11 cellular contexts compared by ENCODE assay signal in the genomic region with DNA sequence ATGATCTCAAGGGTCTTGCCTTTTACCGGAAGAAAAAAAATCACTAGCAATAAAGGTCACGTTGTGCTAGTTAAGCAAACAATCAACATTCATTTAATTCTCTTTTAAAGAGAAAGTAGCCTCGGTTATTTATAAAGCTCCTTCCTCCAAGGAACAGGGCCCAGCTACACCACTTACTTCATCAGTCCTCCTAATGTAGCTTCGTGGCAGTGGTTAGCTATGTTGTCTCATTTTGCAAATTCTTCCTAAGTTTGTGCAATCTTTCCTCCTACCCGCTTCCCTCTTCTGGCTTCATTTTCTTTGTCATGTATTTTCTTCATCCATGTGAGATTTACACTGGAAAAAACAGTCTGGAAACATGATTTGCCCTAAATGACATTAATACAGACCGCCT.
DNase-seq lines count a peak whose midpoint lies in the region; ATAC-seq and TF ChIP-seq lines count a peak whose summit lies in the region.
"Had no signal": no experiment of that assay in that cellular context is flagged by ENCODE, and none has a peak within 500 bp of the region (broad histone marks: within the 10 kb centered on the region; RNA-seq: fewer than 3 reads in every experiment).

No MANE protein-coding gene starts in this region.

- intact Hi-C loops in mucosa of descending colon (cut with DNase I, micrococcal nuclease) = no loop called here

- H3K36me3 ChIP-seq in mucosa of descending colon (ENCODE audit: low read depth) = no peaks in the 10 kb centered on the region

- peak overlapping the region; percentile 58 for H3K27ac ChIP-seq in epithelial cell of prostate

- H3K4me3 ChIP-seq in mucosa of descending colon = no peak overlapping the region

- H3K9me3 ChIP-seq in mucosa of descending colon = no peaks in the 10 kb centered on the region

- ATAC-seq in mucosa of descending colon = peak; percentile 36

- no peaks in the 10 kb centered on the region for H3K4me1 ChIP-seq in mucosa of descending colon (ENCODE audit: low read depth)

- peak; percentile 76 for DNase-seq in AG08395 (ENCODE audit: low spot score)
- peak; percentile 69 for DNase-seq in NCI-H146 treated with DMSO at 0.1 percent for 48 hours (lab: John Stamatoyannopoulos, UW; ENCODE audit: unreplicated experiment)
- DNase-seq in epithelial cell of prostate (ENCODE audit: low read depth, low spot score) = no peak
- DNase-seq in mucosa of descending colon = no peak
- DNase-seq in GM19240 (ENCODE audit: insufficient read length, low spot score) = no peak
- no peak for DNase-seq in NCI-H1930 (lab: John Stamatoyannopoulos, UW)
- DNase-seq in NCI-H446 treated with DMSO at 0.1 percent for 48 hours (lab: John Stamatoyannopoulos, UW) = no peak
- DNase-seq in HPDE6-E6E7 (ENCODE audit: extremely low spot score) = no peak
- DNase-seq: CD4-positive, CD25-positive, alpha-beta regulatory T cell; glutamatergic neuron; NK-92 treated with Interleukin-12 subunit alpha and Interleukin-12 subunit beta, amount 100 ng/mL, for 24 hours had no signal

- TF ChIP-seq CTCF in mucosa of descending colon (IDR thresholded peaks at IDR 0.05) = no peak

Comparison
In these comparisons a context has a peak if more than half of its experiments do, and no peak if none do; other contexts are left out.
1. DNase-seq: peak in AG08395 (single experiment) and NCI-H146 treated with DMSO at 0.1 percent for 48 hours (single experiment); none in epithelial cell of prostate (single experiment), mucosa of descending colon (0 of 3), GM19240 (single experiment), NCI-H1930 (0 of 2), NCI-H446 treated with DMSO at 0.1 percent for 48 hours (single experiment) and HPDE6-E6E7 (single experiment).